8 cellular contexts compared by ENCODE assay signal in the genomic region with DNA sequence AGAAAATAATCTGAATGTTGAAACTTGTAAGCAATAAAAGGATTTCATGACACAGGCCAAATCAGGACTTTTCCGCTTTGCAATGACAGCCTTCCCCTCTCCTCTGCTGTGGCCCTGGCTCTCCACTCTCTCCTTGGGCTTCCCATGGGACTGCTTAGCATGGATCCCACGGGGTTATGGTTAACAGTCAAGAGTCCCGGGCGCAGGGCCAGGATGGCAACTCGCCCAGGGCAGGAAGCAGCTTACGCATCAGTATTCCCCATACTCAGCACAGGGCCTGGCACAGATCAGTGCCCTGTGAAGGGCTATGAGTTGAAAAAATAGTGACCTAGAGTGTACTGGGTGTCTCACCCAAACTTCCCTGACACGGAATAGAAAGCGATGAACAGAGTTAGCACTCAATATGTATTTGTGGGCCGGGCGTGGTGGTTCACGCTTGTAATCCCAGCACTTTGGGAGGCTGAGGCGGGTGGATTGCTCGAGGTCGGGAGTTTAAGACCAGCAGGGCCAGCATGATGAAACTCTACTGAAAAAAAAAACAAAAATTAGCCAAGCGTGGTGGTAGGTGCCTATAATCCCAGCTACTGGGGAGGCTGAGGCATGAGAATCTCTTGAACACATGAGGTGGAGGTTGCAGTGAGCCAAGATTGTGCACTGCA. TPM values are rescaled to one million over a fixed set of nuclear protein-coding genes. Genes with fewer than 3 reads are reported as not detected.
A peak's percentile ranks its signal among the peaks of the same experiment; 100 is the strongest.
DNase-seq lines count a peak whose midpoint lies in the region; ATAC-seq and TF ChIP-seq lines count a peak whose summit lies in the region.

No MANE protein-coding gene starts in this region.

- peaks cover 62% of the 10 kb centered on the region for H3K4me1 ChIP-seq in mammary epithelial cell (ENCODE audit: insufficient read depth, low read length)

- no peak overlapping the region for H3K4me3 ChIP-seq in AG09309 (ENCODE audit: control insufficient read depth, low read depth, low read length)
- H3K4me3 ChIP-seq in mammary epithelial cell (replicated peaks in 1 of 3; ENCODE audit: insufficient read depth in 1 of 3, low read depth in 2 of 3, low read length in 3 of 3) = no peak overlapping the region

- peak overlapping the region; percentile 11 for H3K27ac ChIP-seq in mammary epithelial cell (ENCODE audit: insufficient read depth, low read depth, low read length)

- peak; percentile 76 for DNase-seq in AG09309 (ENCODE audit: low read depth)
- peak; percentile 88 for DNase-seq in NCI-H1694 (lab: John Stamatoyannopoulos, UW)
- peak; percentile 91 for DNase-seq in mammary epithelial cell
- peak; percentile 94 for DNase-seq in medulla oblongata (ENCODE audit: extremely low spot score)
- no peak for DNase-seq in GM19238 (ENCODE audit: insufficient read length, low spot score)

- ATAC-seq in HG02610 (IDR thresholded peaks at IDR 0.05; ENCODE audit: unreplicated experiment) (no peak), GM18505 (IDR thresholded peaks at IDR 0.05; ENCODE audit: unreplicated experiment) (no peak), GM21390 (IDR thresholded peaks at IDR 0.05; ENCODE audit: unreplicated experiment) (no peak)

- CTCF ChIA-PET in mammary epithelial cell (lab: Charles Lee; ENCODE audit: low non-redundant PET) = no interaction called here

- TF ChIP-seq POLR2A in GM18505 (IDR thresholded peaks at IDR 0.05; ENCODE audit: borderline replicate concordance, extremely low read depth, insufficient read depth, insufficient read length) = no peak

- H3K9me3 ChIP-seq in mammary epithelial cell (replicated peaks; ENCODE audit: insufficient read depth, low read length) = no peaks in the 10 kb centered on the region

- H3K4me2 ChIP-seq in mammary epithelial cell (ENCODE audit: insufficient read depth, low read depth, low read length) = no peak overlapping the region

- dilution Hi-C loops in mammary epithelial cell (cut with HindIII; ENCODE audit: low sequenced_read_pairs) = no loop called here

- 41% methylated on average over 14 of the region's 15 CpGs for WGBS in mammary epithelial cell (ENCODE audit: low coverage, missing lambda C conversion rate)

- H3K9ac ChIP-seq in mammary epithelial cell (ENCODE audit: insufficient read depth, low read length) = no peak overlapping the region

- H4K20me1 ChIP-seq in mammary epithelial cell (ENCODE audit: insufficient read depth, low read length) = no peaks in the 10 kb centered on the region

- in situ Hi-C loops in mammary epithelial cell (cut with MboI; ENCODE audit: low sequenced_read_pairs in 2 of 2) = no loop called here

- H3K79me2 ChIP-seq in mammary epithelial cell (ENCODE audit: insufficient read depth, low read length) = no peaks in the 10 kb centered on the region

- H3K36me3 ChIP-seq in mammary epithelial cell (ENCODE audit: insufficient read depth, low read length) = no peaks in the 10 kb centered on the region

- no peaks in the 10 kb centered on the region for H3K27me3 ChIP-seq in mammary epithelial cell (ENCODE audit: insufficient read depth, low read length)

- peak overlapping the region; percentile 17 for H2AFZ ChIP-seq in mammary epithelial cell (ENCODE audit: low read depth, low read length)

- intact Hi-C loops in mammary epithelial cell (cut with micrococcal nuclease) = loop anchor here (5.0 kb wide), 1 partner anchor 138 kb away; no protein-coding TSS in a partner anchor

- TF ChIP-seq CTCF in AG09309 (IDR thresholded peaks at IDR 0.05; ENCODE audit: control insufficient read depth, insufficient read depth, low read depth, low read length, missing control alignments) (no peak), mammary epithelial cell (conservative IDR thresholded peaks at IDR 0.05 in 1 of 2, IDR thresholded peaks at IDR 0.05 in 1 of 2; ENCODE audit: extremely low read depth in 1 of 2, insufficient read depth in 1 of 2, low read depth in 1 of 2, low read length in 2 of 2) (no peak)

- BruUV-seq in mammary epithelial cell (replicated peaks; lab: Mats Ljungman, UMichigan) = no TSS peak

RNA-seq across cellular contexts. Expression of a gene that starts 29.1 kb away (rescaled TPM):
- total RNA-seq in mammary epithelial cell = 10 to 100 TPM in 1 of 2 donors, 1 to 10 TPM in 1; 1.3 to 15.3 TPM
- 3.5 TPM for polyA plus RNA-seq in mammary epithelial cell
- polyA minus RNA-seq in mammary epithelial cell = 1.1 TPM
